ENCODE assay signal across 8 cellular contexts in the genomic region with DNA sequence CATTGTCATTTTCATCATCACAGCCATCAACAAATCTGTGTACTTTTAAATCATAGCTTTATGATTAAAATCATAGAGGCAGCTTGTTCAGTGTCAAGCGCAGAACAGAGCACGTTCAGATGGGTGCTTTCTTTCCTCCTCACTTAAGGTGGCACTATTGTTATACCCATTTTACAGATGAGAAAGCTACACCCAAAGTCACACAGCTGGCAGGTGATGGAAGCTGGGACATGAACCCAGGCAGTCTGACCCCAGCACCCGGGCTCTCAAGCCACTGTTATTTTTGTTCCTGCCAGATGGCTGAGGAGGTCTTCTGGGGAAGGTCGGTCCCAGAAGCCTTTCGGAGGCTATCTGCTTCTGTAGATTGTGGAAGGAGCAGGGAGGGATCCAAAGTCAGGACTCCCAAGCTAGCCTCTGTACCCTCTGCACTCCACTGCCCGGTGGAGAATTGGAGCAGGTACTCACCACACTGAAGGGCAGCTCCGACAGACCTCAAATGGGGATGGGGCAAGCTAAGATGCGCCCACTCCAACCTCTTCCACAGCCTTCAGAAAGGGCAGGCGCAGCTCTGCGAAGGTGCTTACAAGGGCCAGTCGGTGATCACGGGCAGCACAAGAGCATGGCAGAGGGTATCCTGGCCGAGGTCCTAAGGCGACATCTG. TPM values are rescaled to one million over a fixed set of nuclear protein-coding genes. Genes with fewer than 3 reads are reported as not detected.
DNase-seq lines count a peak whose midpoint lies in the region; ATAC-seq, FAIRE-seq and TF ChIP-seq lines count a peak whose summit lies in the region.

No MANE protein-coding gene starts in this region.

- peaks cover 55% of the 10 kb centered on the region for H3K4me1 Mint-ChIP-seq in chondrocyte (ENCODE audit: low read depth)

- peak overlapping the region; percentile 90 for H3K27ac Mint-ChIP-seq in chondrocyte (ENCODE audit: unreplicated experiment)

- DNase-seq in LNCaP clone FGC (ENCODE audit: low read depth) (peak; percentile 8), chondrocyte (ENCODE audit: low spot score) (no peak), mesenchymal stem cell (no peak), T-helper 9 cell (no peak), GM19239 (ENCODE audit: insufficient read length, low spot score) (no peak)

- H3K36me3 ChIP-seq in mesenchymal stem cell (ENCODE audit: control insufficient read depth in 1 of 2, insufficient read depth in 2 of 2, low read depth in 1 of 2, low read length in 2 of 2) (no peaks in the 10 kb centered on the region), urinary bladder (ENCODE audit: insufficient read depth) (no peaks in the 10 kb centered on the region)

- H3K9me3 ChIP-seq in mesenchymal stem cell (ENCODE audit: control insufficient read depth, low read length): no peaks in the 10 kb centered on the region

- H3K27me3 ChIP-seq in mesenchymal stem cell (ENCODE audit: control insufficient read depth in 1 of 2, insufficient read depth in 1 of 2, low read length in 2 of 2): no peaks in the 10 kb centered on the region

- H3K9ac ChIP-seq in mesenchymal stem cell (ENCODE audit: low read length): peak overlapping the region; percentile 96

- peak overlapping the region; percentile 69 for H2BK120ac ChIP-seq in mesenchymal stem cell (ENCODE audit: low read depth, low read length)

- H2BK5ac ChIP-seq in mesenchymal stem cell (ENCODE audit: low read depth, low read length, poor library complexity, severe bottlenecking): no peak overlapping the region

- H3K4me3 ChIP-seq in LNCaP clone FGC (ENCODE audit: low read depth, low read length): peak overlapping the region; percentile 73
- peak overlapping the region; percentile 79 to 97 for H3K4me3 ChIP-seq in mesenchymal stem cell (ENCODE audit: insufficient read depth in 1 of 2, low read depth in 1 of 2, low read length in 2 of 2)
- peak overlapping the region; percentile 68 for H3K4me3 ChIP-seq in urinary bladder (ENCODE audit: low read depth, low read length)

- 34% methylated on average over 14 of the region's 14 CpGs for WGBS in mesenchymal stem cell
- 16% methylated on average over 14 of the region's 14 CpGs for WGBS in urinary bladder

- H3K79me1 ChIP-seq in mesenchymal stem cell (replicated peaks; ENCODE audit: low read length, poor library complexity, severe bottlenecking): peaks cover 10% of the 10 kb centered on the region

- peak overlapping the region; percentile 77 for H3K4me3 Mint-ChIP-seq in chondrocyte (ENCODE audit: unreplicated experiment)

- peak overlapping the region; percentile 43 for H4K8ac ChIP-seq in mesenchymal stem cell (ENCODE audit: low read length)

- peak overlapping the region; percentile 59 to 75 for H3K4ac ChIP-seq in mesenchymal stem cell (ENCODE audit: low read depth in 1 of 2, low read length in 2 of 2)

- peak overlapping the region in 1 of 2 experiments; percentile 89 for H3K14ac ChIP-seq in mesenchymal stem cell (ENCODE audit: low read length in 2 of 2)

- H3K18ac ChIP-seq in mesenchymal stem cell (ENCODE audit: low read depth in 1 of 2, low read length in 2 of 2): peak overlapping the region; percentile 85 to 90

- H3K9me3 Mint-ChIP-seq in chondrocyte (ENCODE audit: low read depth): no peaks in the 10 kb centered on the region

- peak overlapping the region in 1 of 2 experiments; percentile 16 for H3K23ac ChIP-seq in mesenchymal stem cell (ENCODE audit: low read length in 2 of 2)

- H3K27me3 Mint-ChIP-seq in chondrocyte (ENCODE audit: low read depth): no peaks in the 10 kb centered on the region

- H4K91ac ChIP-seq in mesenchymal stem cell (ENCODE audit: low read length): peak overlapping the region; percentile 64

- H3K27ac ChIP-seq in mesenchymal stem cell (ENCODE audit: low read length, poor library complexity, severe bottlenecking): no peak overlapping the region
- H3K27ac ChIP-seq in urinary bladder (ENCODE audit: low read depth): peak overlapping the region; percentile 93

- ATAC-seq in GM18517 (IDR thresholded peaks at IDR 0.05; ENCODE audit: unreplicated experiment): no peak

- H2BK15ac ChIP-seq in mesenchymal stem cell (ENCODE audit: low read depth, poor library complexity, severe bottlenecking): no peak overlapping the region

- FAIRE-seq in GM19239 (lab: Jason Lieb, UNC): no peak

- H3K4me1 ChIP-seq in mesenchymal stem cell (ENCODE audit: control insufficient read depth, insufficient read depth, low read depth, low read length) (peaks cover 21% of the 10 kb centered on the region), urinary bladder (ENCODE audit: insufficient read depth) (no peaks in the 10 kb centered on the region)

- TF ChIP-seq CTCF in GM12872 (IDR thresholded peaks at IDR 0.05; ENCODE audit: insufficient read depth, low read depth, low read length): peak; percentile 25; the same call in 1 of the 3 replicates
- TF ChIP-seq CTCF in LNCaP clone FGC (IDR thresholded peaks at IDR 0.05; ENCODE audit: control insufficient read depth, extremely low read depth, insufficient read depth): peak; percentile 17; the same call in 1 of the 2 replicates
- TF ChIP-seq CTCF in chondrocyte (IDR thresholded peaks at IDR 0.05): peak; percentile 4

- no peaks in the 10 kb centered on the region for H3K36me3 Mint-ChIP-seq in chondrocyte (ENCODE audit: low read depth)

- peak overlapping the region; percentile 91 for H2AFZ ChIP-seq in mesenchymal stem cell (ENCODE audit: low read depth, low read length)

- H2BK12ac ChIP-seq in mesenchymal stem cell (ENCODE audit: low read length in 2 of 2): peak overlapping the region in 1 of 2 experiments; percentile 63

- H3K4me2 ChIP-seq in mesenchymal stem cell (ENCODE audit: low read length, poor library complexity, severe bottlenecking): peak overlapping the region; percentile 87

- H2AK5ac ChIP-seq in mesenchymal stem cell (ENCODE audit: low read length, severe bottlenecking): no peak overlapping the region

RNA-seq across cellular contexts. Expression of a gene that starts 0.6 kb away (rescaled TPM):
- total RNA-seq in chondrocyte (5.1 to 7.7 TPM (median 6.5 TPM) in 3 replicates), urinary bladder (7.5 TPM)
- polyA plus RNA-seq in mesenchymal stem cell (2013, experiment 1 of 2): 5.8 TPM
- polyA plus RNA-seq in mesenchymal stem cell (2013, experiment 2 of 2): 5.8 TPM
- 21.2 TPM for polyA plus RNA-seq in urinary bladder

RNA-seq across cellular contexts. Expression of a gene that starts 27.1 kb away (rescaled TPM):
- total RNA-seq in chondrocyte (133 to 150 TPM (median 143 TPM) in 3 replicates), urinary bladder (34.0 TPM)
- 67.9 TPM for polyA plus RNA-seq in mesenchymal stem cell (2013, experiment 1 of 2)
- 69.0 TPM for polyA plus RNA-seq in mesenchymal stem cell (2013, experiment 2 of 2)
- polyA plus RNA-seq in urinary bladder: 66.6 TPM

RNA-seq across cellular contexts. Expression of a gene that starts 46.0 kb away (rescaled TPM):
- 20.1 to 20.9 TPM (median 20.1 TPM) in 3 replicates for total RNA-seq in chondrocyte
- 27.8 TPM for polyA plus RNA-seq in mesenchymal stem cell (2013, experiment 1 of 2)
- polyA plus RNA-seq in mesenchymal stem cell (2013, experiment 2 of 2): 27.1 TPM
- total RNA-seq in urinary bladder: 7.4 TPM
- 11.7 TPM for polyA plus RNA-seq in urinary bladder

RNA-seq across cellular contexts. Expression of a gene that starts 50.5 kb away (rescaled TPM):
- total RNA-seq in chondrocyte (16.9 to 18.1 TPM (median 17.1 TPM) in 3 replicates), urinary bladder (13.5 TPM)
- 9.1 TPM for polyA plus RNA-seq in mesenchymal stem cell (2013, experiment 1 of 2)
- 8.1 TPM for polyA plus RNA-seq in mesenchymal stem cell (2013, experiment 2 of 2)
- polyA plus RNA-seq in urinary bladder: 17.0 TPM

RNA-seq across cellular contexts. Expression of a gene that starts 53.1 kb away (rescaled TPM):
- total RNA-seq in chondrocyte (11.3 to 13.7 TPM (median 11.8 TPM) in 3 replicates), urinary bladder (5.9 TPM)
- polyA plus RNA-seq in mesenchymal stem cell (2013, experiment 1 of 2): 10.7 TPM
- 10.1 TPM for polyA plus RNA-seq in mesenchymal stem cell (2013, experiment 2 of 2)
- polyA plus RNA-seq in urinary bladder: 7.6 TPM
